ENCODE assay signal across 30 cellular contexts in the genomic region with DNA sequence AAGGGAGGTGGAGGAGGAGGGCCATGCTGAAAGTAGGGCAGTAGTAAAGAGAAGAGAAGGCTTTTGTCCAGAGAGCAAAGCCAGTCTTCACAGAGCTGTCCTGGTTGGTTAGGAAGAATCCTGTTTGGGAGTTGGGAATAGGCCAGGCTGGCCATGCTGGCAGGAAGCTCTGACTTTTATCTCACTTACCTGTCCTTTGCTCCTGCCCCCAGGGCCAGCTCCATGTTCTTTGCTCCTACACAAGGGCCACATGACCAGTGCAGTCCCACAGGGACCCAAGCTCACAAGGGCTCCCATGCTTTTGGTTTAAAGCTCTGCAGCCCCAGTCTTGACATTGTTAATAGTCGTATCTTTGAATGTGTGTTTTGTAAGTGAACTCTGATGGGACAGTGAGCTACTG.
"Had no signal": no experiment of that assay in that cellular context is flagged by ENCODE, and none has a peak within 500 bp of the region (broad histone marks: within the 10 kb centered on the region; RNA-seq: fewer than 3 reads in every experiment).

No MANE protein-coding gene starts in this region.

- FAIRE-seq: astrocyte, islet of Langerhans, TTC549 had no signal

- H3K27me3 ChIP-seq: gastrocnemius medialis, upper lobe of left lung, vagina had no signal

- H3K36me3 Mint-ChIP-seq: activated CD4-positive, alpha-beta memory T cell treated with anti-CD3 and anti-CD28 coated beads for 36 hours; activated naive CD4-positive, alpha-beta T cell treated with anti-CD3 and anti-CD28 coated beads, Interleukin-2, amount 10 ng/mL, durations not matched to agents 7 days and 5 days; activated naive CD8-positive, alpha-beta T cell treated with anti-CD3 and anti-CD28 coated beads, Interleukin-2, amount 10 ng/mL, durations not matched to agents 7 days and 5 days; naive thymus-derived CD4-positive, alpha-beta T cell; stimulated activated effector memory CD8-positive, alpha-beta T cell treated with anti-CD3 and anti-CD28 coated beads, Interleukin-12 subunit alpha, Interleukin-12 subunit beta, amount 100 ng/mL, for 72 hours had no signal

- H3K4me3 ChIP-seq: gastrocnemius medialis, skin epidermis, thoracic aorta, upper lobe of left lung, vagina had no signal

- H3K9me3 ChIP-seq: gastrocnemius medialis, thoracic aorta, upper lobe of left lung, vagina had no signal

- H3K27ac ChIP-seq: gastrocnemius medialis, skin epidermis, thoracic aorta, upper lobe of left lung, vagina, WERI-Rb-1 had no signal

- H3K27ac Mint-ChIP-seq: activated CD4-positive, alpha-beta memory T cell treated with anti-CD3 and anti-CD28 coated beads for 36 hours; activated CD4-positive, alpha-beta T cell treated with anti-CD3 and anti-CD28 coated beads, Interleukin-2, amount 10 ng/mL, durations not matched to agents 24 days and 14 days; activated naive CD4-positive, alpha-beta T cell treated with anti-CD3 and anti-CD28 coated beads, Interleukin-2, amount 10 ng/mL, durations not matched to agents 7 days and 5 days; activated naive CD8-positive, alpha-beta T cell treated with anti-CD3 and anti-CD28 coated beads, Interleukin-2, amount 10 ng/mL, durations not matched to agents 7 days and 5 days; effector memory CD8-positive, alpha-beta T cell; stimulated activated effector memory CD8-positive, alpha-beta T cell treated with anti-CD3 and anti-CD28 coated beads, Interleukin-12 subunit alpha, Interleukin-12 subunit beta, amount 100 ng/mL, for 72 hours; T-helper 1 cell treated with Interleukin-12 subunit alpha and Interleukin-12 subunit beta and Interleukin-4 antibody, amounts not matched to agents 30 μg/mL and 1 μg/mL, for 36 hours had no signal

- H3K4me1 Mint-ChIP-seq: activated naive CD4-positive, alpha-beta T cell treated with anti-CD3 and anti-CD28 coated beads, Interleukin-2, amount 10 ng/mL, durations not matched to agents 7 days and 5 days had no signal

- H3K9me3 Mint-ChIP-seq: activated CD4-positive, alpha-beta memory T cell treated with anti-CD3 and anti-CD28 coated beads for 36 hours; activated CD4-positive, alpha-beta T cell treated with anti-CD3 and anti-CD28 coated beads, Interleukin-2, amount 10 ng/mL, durations not matched to agents 24 days and 14 days; activated naive CD4-positive, alpha-beta T cell treated with anti-CD3 and anti-CD28 coated beads, Interleukin-2, amount 10 ng/mL, durations not matched to agents 7 days and 5 days; activated naive CD8-positive, alpha-beta T cell treated with anti-CD3 and anti-CD28 coated beads, Interleukin-2, amount 10 ng/mL, durations not matched to agents 7 days and 5 days; effector memory CD8-positive, alpha-beta T cell; naive thymus-derived CD4-positive, alpha-beta T cell; stimulated activated effector memory CD8-positive, alpha-beta T cell treated with anti-CD3 and anti-CD28 coated beads, Interleukin-12 subunit alpha, Interleukin-12 subunit beta, amount 100 ng/mL, for 72 hours; T-helper 1 cell treated with Interleukin-12 subunit alpha and Interleukin-12 subunit beta and Interleukin-4 antibody, amounts not matched to agents 30 μg/mL and 1 μg/mL, for 36 hours had no signal

- H3K27me3 Mint-ChIP-seq: activated naive CD8-positive, alpha-beta T cell treated with anti-CD3 and anti-CD28 coated beads, Interleukin-2, amount 10 ng/mL, durations not matched to agents 7 days and 5 days had no signal

- DNase-seq: activated CD4-positive, alpha-beta memory T cell treated with anti-CD3 and anti-CD28 coated beads for 36 hours; activated CD4-positive, alpha-beta T cell treated with anti-CD3 and anti-CD28 coated beads, Interleukin-2, amount 10 ng/mL, durations not matched to agents 24 days and 14 days; activated CD8-positive, alpha-beta memory T cell treated with anti-CD3 and anti-CD28 coated beads, Interleukin-2, amount 50 U/mL, for 4 hours; activated gamma-delta T cell; activated naive CD4-positive, alpha-beta T cell treated with anti-CD3 and anti-CD28 coated beads, Interleukin-2, amount 10 ng/mL, durations not matched to agents 7 days and 5 days; activated naive CD8-positive, alpha-beta T cell treated with anti-CD3 and anti-CD28 coated beads, Interleukin-2, amount 10 ng/mL, durations not matched to agents 7 days and 5 days; activated T-cell treated with anti-CD3 and anti-CD28 coated beads, Interleukin-2, amount 50 U/mL, for 1 hour; amniotic stem cell; caudate nucleus; cortex of kidney; effector memory CD8-positive, alpha-beta T cell; erythroblast; gastrocnemius medialis; glutamatergic neuron; left cardiac atrium; midbrain; naive thymus-derived CD4-positive, alpha-beta T cell; stimulated activated CD4-positive, alpha-beta T cell treated with anti-CD3 and anti-CD28 coated beads, Interleukin-4, amount 100 ng/mL, for 24 hours; SW 1271; T-helper 9 cell; WERI-Rb-1 had no signal

- H3K36me3 ChIP-seq: gastrocnemius medialis, thoracic aorta, upper lobe of left lung, vagina, WERI-Rb-1 had no signal

- H3K4me1 ChIP-seq: gastrocnemius medialis, upper lobe of left lung, vagina had no signal

- H3K4me3 Mint-ChIP-seq: activated CD4-positive, alpha-beta memory T cell treated with anti-CD3 and anti-CD28 coated beads for 36 hours; activated CD4-positive, alpha-beta T cell treated with anti-CD3 and anti-CD28 coated beads, Interleukin-2, amount 10 ng/mL, durations not matched to agents 24 days and 14 days; activated naive CD4-positive, alpha-beta T cell treated with anti-CD3 and anti-CD28 coated beads, Interleukin-2, amount 10 ng/mL, durations not matched to agents 7 days and 5 days; activated naive CD8-positive, alpha-beta T cell treated with anti-CD3 and anti-CD28 coated beads, Interleukin-2, amount 10 ng/mL, durations not matched to agents 7 days and 5 days; effector memory CD8-positive, alpha-beta T cell; naive thymus-derived CD4-positive, alpha-beta T cell; stimulated activated effector memory CD8-positive, alpha-beta T cell treated with anti-CD3 and anti-CD28 coated beads, Interleukin-12 subunit alpha, Interleukin-12 subunit beta, amount 100 ng/mL, for 72 hours; T-helper 1 cell treated with Interleukin-12 subunit alpha and Interleukin-12 subunit beta and Interleukin-4 antibody, amounts not matched to agents 30 μg/mL and 1 μg/mL, for 36 hours had no signal
